In genomic region chr6:144876689-144877088, GRCh38 we compare ENCODE assay signal across 27 cellular contexts.
"Had no signal": no experiment of that assay in that cellular context is flagged by ENCODE, and none has a peak within 500 bp of the region (broad histone marks: within the 10 kb centered on the region; RNA-seq: fewer than 3 reads in every experiment).

No MANE protein-coding gene starts in this region.

- ATAC-seq: effector memory CD8-positive, alpha-beta T cell; esophagus mucosa; foreskin keratinocyte; gastrocnemius medialis; gastroesophageal sphincter; heart left ventricle; heart right ventricle had no signal

- H3K27me3 ChIP-seq: colonic mucosa, esophagus muscularis mucosa, gastrocnemius medialis, gastroesophageal sphincter had no signal

- H3K27ac ChIP-seq: colonic mucosa, coronary artery, dorsolateral prefrontal cortex, epithelial cell of prostate, esophagus muscularis mucosa, esophagus squamous epithelium, foreskin keratinocyte, gastrocnemius medialis, gastroesophageal sphincter, heart left ventricle, heart right ventricle had no signal

- FAIRE-seq: colon, endometrium, endothelial cell of umbilical vein had no signal

- H3K4me1 ChIP-seq: colonic mucosa, esophagus muscularis mucosa, esophagus squamous epithelium, foreskin keratinocyte, gastrocnemius medialis, gastroesophageal sphincter, heart left ventricle, heart right ventricle had no signal

- H3K36me3 ChIP-seq: colonic mucosa, esophagus muscularis mucosa, esophagus squamous epithelium, gastrocnemius medialis, gastroesophageal sphincter, heart left ventricle, heart right ventricle had no signal

- H3K9me3 ChIP-seq: colonic mucosa, esophagus muscularis mucosa, esophagus squamous epithelium, gastrocnemius medialis, gastroesophageal sphincter had no signal

- H3K4me3 ChIP-seq: colonic mucosa, coronary artery, dorsolateral prefrontal cortex, esophagus muscularis mucosa, esophagus squamous epithelium, gastrocnemius medialis, gastroesophageal sphincter, heart left ventricle, heart right ventricle had no signal

- DNase-seq: colonic mucosa; cortex of kidney; dermis blood vessel endothelial cell; dorsolateral prefrontal cortex; effector CD4-positive, alpha-beta T cell; effector CD8-positive, alpha-beta T cell; effector memory CD4-positive, alpha-beta T cell; effector memory CD8-positive, alpha-beta T cell; endodermal cell; erythroblast; esophagus squamous epithelium; foreskin fibroblast; foreskin keratinocyte; foreskin melanocyte; gastrocnemius medialis; glutamatergic neuron; head of caudate nucleus; heart left ventricle; heart right ventricle had no signal
